Comparison of ENCODE assay signal across 8 cellular contexts in genomic region chr2:70994055-70994444, GRCh38. TPM values are rescaled to one million over a fixed set of nuclear protein-coding genes. Genes with fewer than 3 reads are reported as not detected.
DNase-seq lines count a peak whose midpoint lies in the region; ATAC-seq and TF ChIP-seq lines count a peak whose summit lies in the region.

No MANE protein-coding gene starts in this region.

- DNase-seq in right atrium auricular region (ENCODE audit: low spot score) = peak; percentile 58
- DNase-seq in Right ventricle myocardium superior = no peak
- no peak for DNase-seq in activated CD4-positive, alpha-beta memory T cell treated with anti-CD3 and anti-CD28 coated beads, Interleukin-2, amount 10 ng/mL, durations not matched to agents 7 days and 5 days
- no peak for DNase-seq in stimulated activated naive B cell treated with anti-CD40 and anti-IgM and Interleukin-4, amounts not matched to agents 10 μg/mL and 1 μg/mL and 100 μg/mL, for 72 hours
- no peak for DNase-seq in central memory CD4-positive, alpha-beta T cell

- H3K27ac ChIP-seq in right atrium auricular region = peak overlapping the region; percentile 87 to 93

- no peaks in the 10 kb centered on the region for H3K27me3 Mint-ChIP-seq in activated CD4-positive, alpha-beta memory T cell treated with anti-CD3 and anti-CD28 coated beads, Interleukin-2, amount 10 ng/mL, durations not matched to agents 7 days and 5 days
- no peaks in the 10 kb centered on the region for H3K27me3 Mint-ChIP-seq in stimulated activated naive B cell treated with anti-CD40 and anti-IgM and Interleukin-4, amounts not matched to agents 10 μg/mL and 1 μg/mL and 100 μg/mL, for 72 hours

- H3K4me3 ChIP-seq in right atrium auricular region = peak overlapping the region; percentile 98 to 99
- peak overlapping the region; percentile 85 for H3K4me3 ChIP-seq in iPS-11a (ENCODE audit: low read depth, low read length)

- intact Hi-C loops in Right ventricle myocardium superior (cut with DNase I) = no loop called here

- peak overlapping the region; percentile 82 for H3K27ac Mint-ChIP-seq in activated CD4-positive, alpha-beta memory T cell treated with anti-CD3 and anti-CD28 coated beads, Interleukin-2, amount 10 ng/mL, durations not matched to agents 7 days and 5 days
- H3K27ac Mint-ChIP-seq in stimulated activated naive B cell treated with anti-CD40 and anti-IgM and Interleukin-4, amounts not matched to agents 10 μg/mL and 1 μg/mL and 100 μg/mL, for 72 hours = peak overlapping the region; percentile 93

- peaks cover 30% of the 10 kb centered on the region for H3K36me3 ChIP-seq in right atrium auricular region

- CTCF ChIA-PET in activated CD4-positive, alpha-beta memory T cell treated with anti-CD3 and anti-CD28 coated beads, Interleukin-2, amount 10 ng/mL, durations not matched to agents 7 days and 5 days (lab: Charles Lee) = interaction anchor here (1.2 to 2.9 kb wide), 2 partner anchors 10 to 74 kb away, joined by 3 to 24 read pairs; partner anchors contain the start of gene NAGK

- peaks cover 0 to 23% of the 10 kb centered on the region in 2 donors for H3K4me1 ChIP-seq in right atrium auricular region

- H3K27me3 ChIP-seq in right atrium auricular region = no peaks in the 10 kb centered on the region

- peaks cover 36% of the 10 kb centered on the region for H3K4me1 Mint-ChIP-seq in activated CD4-positive, alpha-beta memory T cell treated with anti-CD3 and anti-CD28 coated beads, Interleukin-2, amount 10 ng/mL, durations not matched to agents 7 days and 5 days
- peaks cover 25 to 47% of the 10 kb centered on the region in 2 donors for H3K4me1 Mint-ChIP-seq in stimulated activated naive B cell treated with anti-CD40 and anti-IgM and Interleukin-4, amounts not matched to agents 10 μg/mL and 1 μg/mL and 100 μg/mL, for 72 hours

- no peaks in the 10 kb centered on the region for H3K9me3 ChIP-seq in right atrium auricular region

- H3K4me3 Mint-ChIP-seq in activated CD4-positive, alpha-beta memory T cell treated with anti-CD3 and anti-CD28 coated beads, Interleukin-2, amount 10 ng/mL, durations not matched to agents 7 days and 5 days = peak overlapping the region; percentile 89
- H3K4me3 Mint-ChIP-seq in stimulated activated naive B cell treated with anti-CD40 and anti-IgM and Interleukin-4, amounts not matched to agents 10 μg/mL and 1 μg/mL and 100 μg/mL, for 72 hours = peak overlapping the region; percentile 93 to 95

- ATAC-seq in Right ventricle myocardium superior (ENCODE audit: poor library complexity) (no peak), GM18517 (IDR thresholded peaks at IDR 0.05; ENCODE audit: unreplicated experiment) (no peak), GM18867 (IDR thresholded peaks at IDR 0.05; ENCODE audit: unreplicated experiment) (no peak)
- no peak for ATAC-seq in stimulated activated naive B cell treated with anti-CD40 and anti-IgM and Interleukin-4, amounts not matched to agents 10 μg/mL and 1 μg/mL and 100 μg/mL, for 72 hours (replicated peaks)

- no peak for TF ChIP-seq CTCF in right atrium auricular region (IDR thresholded peaks at IDR 0.05)

- POLR2A ChIA-PET in activated CD4-positive, alpha-beta memory T cell treated with anti-CD3 and anti-CD28 coated beads, Interleukin-2, amount 10 ng/mL, durations not matched to agents 7 days and 5 days (lab: Charles Lee) = no interaction called here

- peaks cover 7% of the 10 kb centered on the region for H3K36me3 Mint-ChIP-seq in activated CD4-positive, alpha-beta memory T cell treated with anti-CD3 and anti-CD28 coated beads, Interleukin-2, amount 10 ng/mL, durations not matched to agents 7 days and 5 days (ENCODE audit: low read depth)
- H3K36me3 Mint-ChIP-seq in stimulated activated naive B cell treated with anti-CD40 and anti-IgM and Interleukin-4, amounts not matched to agents 10 μg/mL and 1 μg/mL and 100 μg/mL, for 72 hours = peaks cover 15 to 20% of the 10 kb centered on the region in 2 donors

- H3K9me3 Mint-ChIP-seq in activated CD4-positive, alpha-beta memory T cell treated with anti-CD3 and anti-CD28 coated beads, Interleukin-2, amount 10 ng/mL, durations not matched to agents 7 days and 5 days = no peaks in the 10 kb centered on the region
- H3K9me3 Mint-ChIP-seq in stimulated activated naive B cell treated with anti-CD40 and anti-IgM and Interleukin-4, amounts not matched to agents 10 μg/mL and 1 μg/mL and 100 μg/mL, for 72 hours = no peaks in the 10 kb centered on the region

RNA-seq across cellular contexts. Expression of gene TEX261, which starts 0.6 kb away (rescaled TPM):
- total RNA-seq in right atrium auricular region (10 to 100 TPM; 26.7 to 38.0 TPM), Right ventricle myocardium superior (56.3 TPM)
- 10 to 100 TPM; 34.8 to 35.8 TPM for total RNA-seq in activated CD4-positive, alpha-beta memory T cell treated with anti-CD3 and anti-CD28 coated beads, Interleukin-2, amount 10 ng/mL, durations not matched to agents 7 days and 5 days

RNA-seq across cellular contexts. Expression of gene ANKRD53, which starts 15.6 kb away (rescaled TPM):
- total RNA-seq in right atrium auricular region (1 to 10 TPM in 1 of 2 donors, under 1 TPM in 1; 0.78 to 1.7 TPM), Right ventricle myocardium superior (0.30 TPM)
- not detected for total RNA-seq in activated CD4-positive, alpha-beta memory T cell treated with anti-CD3 and anti-CD28 coated beads, Interleukin-2, amount 10 ng/mL, durations not matched to agents 7 days and 5 days

RNA-seq across cellular contexts. Expression of gene ATP6V1B1, which starts 58.4 kb away (rescaled TPM):
- total RNA-seq in right atrium auricular region (not detected), Right ventricle myocardium superior (0.43 TPM)
- not detected for total RNA-seq in activated CD4-positive, alpha-beta memory T cell treated with anti-CD3 and anti-CD28 coated beads, Interleukin-2, amount 10 ng/mL, durations not matched to agents 7 days and 5 days
